Comparison of ENCODE assay signal across 8 cellular contexts in genomic region chr3:49173116-49173791, GRCh38. TPM values are rescaled to one million over a fixed set of nuclear protein-coding genes. Genes with fewer than 3 reads are reported as not detected.
DNase-seq lines count a peak whose midpoint lies in the region; ATAC-seq and TF ChIP-seq lines count a peak whose summit lies in the region.
"Had no signal": no experiment of that assay in that cellular context is flagged by ENCODE, and none has a peak within 500 bp of the region (broad histone marks: within the 10 kb centered on the region; RNA-seq: fewer than 3 reads in every experiment).

No MANE protein-coding gene starts in this region.

- H3K4me3 ChIP-seq in HEK293 (ENCODE audit: low read depth, low read length) (no peak overlapping the region), colonic mucosa (peak overlapping the region; percentile 57)

- H3K4me1 Mint-ChIP-seq in neural crest cell: peaks cover 50% of the 10 kb centered on the region

- peaks cover 0 to 31% of the 10 kb centered on the region in 2 experiments; a peak in 1 of 3 replicates for H3K36me3 ChIP-seq in HEK293 (ENCODE audit: control insufficient read depth in 2 of 2, insufficient read depth in 1 of 2, low read length in 2 of 2)
- H3K36me3 ChIP-seq in colonic mucosa: no peaks in the 10 kb centered on the region

- POLR2A ChIA-PET in HEK293 (lab: Yijun Ruan, JAX): interaction anchor here (0.5 to 1.5 kb wide), 2 partner anchors 170 to 239 kb away, joined by 5 to 8 read pairs; partner anchors contain the start of genes RHOA and TCTA

- H3K4me1 ChIP-seq in HEK293 (ENCODE audit: control insufficient read depth, insufficient read depth, low read length): peaks cover 7% of the 10 kb centered on the region
- no peaks in the 10 kb centered on the region for H3K4me1 ChIP-seq in colonic mucosa

- H3K27ac Mint-ChIP-seq in neural crest cell (ENCODE audit: unreplicated experiment): peak overlapping the region; percentile 94
- H3K27ac Mint-ChIP-seq: effector memory CD8-positive, alpha-beta T cell; stimulated activated naive CD8-positive, alpha-beta T cell treated with anti-CD3 and anti-CD28 coated beads, Interleukin-15, Interleukin-2, amounts not matched to agents 100 ng/mL and 50 ng/mL, for 24 hours had no signal

- H3K36me3 Mint-ChIP-seq in neural crest cell (ENCODE audit: low read depth): no peaks in the 10 kb centered on the region

- intact Hi-C loops in colonic mucosa (cut with DNase I): loop anchor here (5.0 kb wide), 1 partner anchor 104 kb away; the partner anchor contains the start of gene C3orf62

- H3K9me3 Mint-ChIP-seq in neural crest cell: no peaks in the 10 kb centered on the region
- H3K9me3 Mint-ChIP-seq: effector memory CD8-positive, alpha-beta T cell; stimulated activated naive CD8-positive, alpha-beta T cell treated with anti-CD3 and anti-CD28 coated beads, Interleukin-15, Interleukin-2, amounts not matched to agents 100 ng/mL and 50 ng/mL, for 24 hours had no signal

- peak overlapping the region; percentile 86 for H3K4me3 Mint-ChIP-seq in neural crest cell
- H3K4me3 Mint-ChIP-seq: stimulated activated naive CD8-positive, alpha-beta T cell treated with anti-CD3 and anti-CD28 coated beads, Interleukin-15, Interleukin-2, amounts not matched to agents 100 ng/mL and 50 ng/mL, for 24 hours had no signal

- TF ChIP-seq CTCF in HEK293 (tag by site-specific recombination; IDR thresholded peaks at IDR 0.05) (no peak), colonic mucosa (IDR thresholded peaks at IDR 0.05) (no peak), neural crest cell (conservative IDR thresholded peaks at IDR 0.05) (no peak)

- H3K9me3 ChIP-seq in HEK293 (ENCODE audit: control insufficient read depth, insufficient read depth, low read depth, low read length) (no peaks in the 10 kb centered on the region), colonic mucosa (no peaks in the 10 kb centered on the region)

- no peak for ATAC-seq in GM18511 (IDR thresholded peaks at IDR 0.05; ENCODE audit: unreplicated experiment)
- ATAC-seq: effector memory CD8-positive, alpha-beta T cell had no signal

- H3K9ac ChIP-seq in colonic mucosa (ENCODE audit: low read depth in 2 of 2, low read length in 2 of 2): peak overlapping the region; percentile 72 to 95

- H3K27me3 ChIP-seq in colonic mucosa: no peaks in the 10 kb centered on the region

- peak overlapping the region; percentile 69; the same call in 1 of the 2 replicates for H3K27ac ChIP-seq in HEK293 (ENCODE audit: extremely low read depth, low read depth, low read length)
- no peak overlapping the region for H3K27ac ChIP-seq in colonic mucosa

- CTCF ChIA-PET in HEK293 (lab: Yijun Ruan, JAX): interaction anchor here (0.7 kb wide), 1 partner anchor 95 kb away, joined by 3 read pairs; no protein-coding TSS in a partner anchor

- DNase-seq in colonic mucosa (no peak), neural crest cell (ENCODE audit: low read depth, low spot score) (peak; percentile 61), AG08395 (ENCODE audit: low spot score) (no peak), NCI-H1048 (lab: John Stamatoyannopoulos, UW) (no peak)
- DNase-seq: effector memory CD8-positive, alpha-beta T cell had no signal

- peaks cover 2% of the 10 kb centered on the region for H3K27me3 Mint-ChIP-seq in neural crest cell (ENCODE audit: low read depth)
- H3K27me3 Mint-ChIP-seq: stimulated activated naive CD8-positive, alpha-beta T cell treated with anti-CD3 and anti-CD28 coated beads, Interleukin-15, Interleukin-2, amounts not matched to agents 100 ng/mL and 50 ng/mL, for 24 hours had no signal

TF ChIP-seq in HEK293, 187 proteins besides CTCF, POLR2A, EP300 and RAD21:
- peak; percentile 59 for TF ChIP-seq ZFHX2 (tag by site-specific recombination; conservative IDR thresholded peaks at IDR 0.05)
- no peak for TF ChIP-seq ZNF155 (tag by site-specific recombination; IDR thresholded peaks at IDR 0.05)
- peak; percentile 81 for TF ChIP-seq IKZF3 (tag by site-specific recombination; IDR thresholded peaks at IDR 0.05)
- TF ChIP-seq ZNF600 (tag by site-specific recombination; IDR thresholded peaks at IDR 0.05): peak; percentile 79
- TF ChIP-seq, protein P1, sequence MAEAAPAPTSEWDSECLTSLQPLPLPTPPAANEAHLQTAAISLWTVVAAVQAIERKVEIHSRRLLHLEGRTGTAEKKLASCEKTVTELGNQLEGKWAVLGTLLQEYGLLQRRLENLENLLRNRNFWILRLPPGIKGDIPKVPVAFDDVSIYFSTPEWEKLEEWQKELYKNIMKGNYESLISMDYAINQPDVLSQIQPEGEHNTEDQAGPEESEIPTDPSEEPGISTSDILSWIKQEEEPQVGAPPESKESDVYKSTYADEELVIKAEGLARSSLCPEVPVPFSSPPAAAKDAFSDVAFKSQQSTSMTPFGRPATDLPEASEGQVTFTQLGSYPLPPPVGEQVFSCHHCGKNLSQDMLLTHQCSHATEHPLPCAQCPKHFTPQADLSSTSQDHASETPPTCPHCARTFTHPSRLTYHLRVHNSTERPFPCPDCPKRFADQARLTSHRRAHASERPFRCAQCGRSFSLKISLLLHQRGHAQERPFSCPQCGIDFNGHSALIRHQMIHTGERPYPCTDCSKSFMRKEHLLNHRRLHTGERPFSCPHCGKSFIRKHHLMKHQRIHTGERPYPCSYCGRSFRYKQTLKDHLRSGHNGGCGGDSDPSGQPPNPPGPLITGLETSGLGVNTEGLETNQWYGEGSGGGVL (tag by site-specific recombination; IDR thresholded peaks at IDR 0.05): peak; percentile 28; the same call in 1 of the 2 replicates
- peak; percentile 55 for TF ChIP-seq ZIC2 (tag by site-specific recombination; IDR thresholded peaks at IDR 0.05)
- peak; percentile 26; the same call in 1 of the 2 replicates for TF ChIP-seq ZNF335 (tag by site-specific recombination; conservative IDR thresholded peaks at IDR 0.05)
- no peak for TF ChIP-seq GFI1B (tag by site-specific recombination; IDR thresholded peaks at IDR 0.05)
- TF ChIP-seq KLF8 (tag by site-specific recombination; IDR thresholded peaks at IDR 0.05): no peak
- TF ChIP-seq ZNF341 (tag by site-specific recombination; IDR thresholded peaks at IDR 0.05; ENCODE audit: low read depth): peak; percentile 45; the same call in 1 of the 2 replicates
- peak; percentile 9; the same call in 1 of the 2 replicates for TF ChIP-seq GLIS2 (tag by site-specific recombination; IDR thresholded peaks at IDR 0.05)
- TF ChIP-seq PATZ1 (tag by site-specific recombination; IDR thresholded peaks at IDR 0.05): peak; percentile 48
- no peak for TF ChIP-seq ZNF544 (tag by site-specific recombination; IDR thresholded peaks at IDR 0.05)
- peak; percentile 40; the same call in 1 of the 2 replicates for TF ChIP-seq KLF9 (tag by site-specific recombination; IDR thresholded peaks at IDR 0.05; ENCODE audit: low read depth)
- TF ChIP-seq EGR2 (tag by site-specific recombination; IDR thresholded peaks at IDR 0.05; ENCODE audit: low read depth): 0 out of 2 replicates have a peak, but pooled peaks have one; percentile 8
- no peak for TF ChIP-seq PBX3 (CRISPR knock-in tag; IDR thresholded peaks at IDR 0.05)
- 0 out of 2 replicates have a peak, but pooled peaks have one; percentile 39 for TF ChIP-seq ZNF660 (tag by site-specific recombination; IDR thresholded peaks at IDR 0.05)

RNA-seq across cellular contexts. Expression of gene KLHDC8B, which starts 1.9 kb away (rescaled TPM):
- total RNA-seq in colonic mucosa: 1 to 10 TPM; 5.1 to 9.4 TPM
- total RNA-seq in neural crest cell: 44.9 and 45.2 TPM in 2 replicates

RNA-seq across cellular contexts. Expression of gene CCDC71, which starts 7.1 kb away (rescaled TPM):
- total RNA-seq in colonic mucosa (10 to 100 TPM; 17.8 to 22.6 TPM), neural crest cell (26.0 and 29.4 TPM in 2 replicates)

RNA-seq across cellular contexts. Expression of gene LAMB2, which starts 40.4 kb away (rescaled TPM):
- total RNA-seq in colonic mucosa: 100 to 1,000 TPM in 1 of 2 donors, 10 to 100 TPM in 1; 83.5 to 112 TPM
- total RNA-seq in neural crest cell: 108 and 120 TPM in 2 replicates

RNA-seq across cellular contexts. Expression of gene USP19, which starts 52.6 kb away (rescaled TPM):
- 10 to 100 TPM; 59.1 to 81.0 TPM for total RNA-seq in colonic mucosa
- 71.8 and 72.6 TPM in 2 replicates for total RNA-seq in neural crest cell
